2 cellular contexts compared by ENCODE assay signal in the genomic region with DNA sequence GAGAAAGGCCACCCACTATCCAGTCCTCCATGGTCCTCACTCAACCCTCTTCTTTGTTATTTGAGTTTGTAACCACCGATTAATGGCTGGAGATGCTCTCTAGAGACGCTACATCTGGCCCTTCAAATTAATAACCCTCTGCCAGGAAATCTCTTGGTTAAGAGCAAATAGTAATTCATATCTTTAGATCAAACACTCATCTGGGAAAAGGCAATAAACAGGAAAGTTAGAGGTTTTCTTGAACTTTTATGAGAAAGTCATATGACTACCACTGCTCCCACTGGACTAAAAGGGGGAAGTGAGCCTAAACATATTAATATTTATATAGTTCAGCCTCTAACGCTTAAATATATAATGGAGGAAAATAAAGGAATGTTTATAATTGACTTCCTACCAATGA.
TF ChIP-seq lines count a peak whose summit lies in the region.

No MANE protein-coding gene starts in this region.

TF ChIP-seq in GM23338, 12 proteins besides CTCF, POLR2A, EP300 and RAD21 (continues in another document):
- TF ChIP-seq ZNF331 (CRISPR knock-in tag; IDR thresholded peaks at IDR 0.05; ENCODE audit: low read depth) = no peak
- TF ChIP-seq, protein P1, sequence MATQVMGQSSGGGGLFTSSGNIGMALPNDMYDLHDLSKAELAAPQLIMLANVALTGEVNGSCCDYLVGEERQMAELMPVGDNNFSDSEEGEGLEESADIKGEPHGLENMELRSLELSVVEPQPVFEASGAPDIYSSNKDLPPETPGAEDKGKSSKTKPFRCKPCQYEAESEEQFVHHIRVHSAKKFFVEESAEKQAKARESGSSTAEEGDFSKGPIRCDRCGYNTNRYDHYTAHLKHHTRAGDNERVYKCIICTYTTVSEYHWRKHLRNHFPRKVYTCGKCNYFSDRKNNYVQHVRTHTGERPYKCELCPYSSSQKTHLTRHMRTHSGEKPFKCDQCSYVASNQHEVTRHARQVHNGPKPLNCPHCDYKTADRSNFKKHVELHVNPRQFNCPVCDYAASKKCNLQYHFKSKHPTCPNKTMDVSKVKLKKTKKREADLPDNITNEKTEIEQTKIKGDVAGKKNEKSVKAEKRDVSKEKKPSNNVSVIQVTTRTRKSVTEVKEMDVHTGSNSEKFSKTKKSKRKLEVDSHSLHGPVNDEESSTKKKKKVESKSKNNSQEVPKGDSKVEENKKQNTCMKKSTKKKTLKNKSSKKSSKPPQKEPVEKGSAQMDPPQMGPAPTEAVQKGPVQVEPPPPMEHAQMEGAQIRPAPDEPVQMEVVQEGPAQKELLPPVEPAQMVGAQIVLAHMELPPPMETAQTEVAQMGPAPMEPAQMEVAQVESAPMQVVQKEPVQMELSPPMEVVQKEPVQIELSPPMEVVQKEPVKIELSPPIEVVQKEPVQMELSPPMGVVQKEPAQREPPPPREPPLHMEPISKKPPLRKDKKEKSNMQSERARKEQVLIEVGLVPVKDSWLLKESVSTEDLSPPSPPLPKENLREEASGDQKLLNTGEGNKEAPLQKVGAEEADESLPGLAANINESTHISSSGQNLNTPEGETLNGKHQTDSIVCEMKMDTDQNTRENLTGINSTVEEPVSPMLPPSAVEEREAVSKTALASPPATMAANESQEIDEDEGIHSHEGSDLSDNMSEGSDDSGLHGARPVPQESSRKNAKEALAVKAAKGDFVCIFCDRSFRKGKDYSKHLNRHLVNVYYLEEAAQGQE (IDR thresholded peaks at IDR 0.05; ENCODE audit: unreplicated experiment) = no peak
- TF ChIP-seq, protein P2, sequence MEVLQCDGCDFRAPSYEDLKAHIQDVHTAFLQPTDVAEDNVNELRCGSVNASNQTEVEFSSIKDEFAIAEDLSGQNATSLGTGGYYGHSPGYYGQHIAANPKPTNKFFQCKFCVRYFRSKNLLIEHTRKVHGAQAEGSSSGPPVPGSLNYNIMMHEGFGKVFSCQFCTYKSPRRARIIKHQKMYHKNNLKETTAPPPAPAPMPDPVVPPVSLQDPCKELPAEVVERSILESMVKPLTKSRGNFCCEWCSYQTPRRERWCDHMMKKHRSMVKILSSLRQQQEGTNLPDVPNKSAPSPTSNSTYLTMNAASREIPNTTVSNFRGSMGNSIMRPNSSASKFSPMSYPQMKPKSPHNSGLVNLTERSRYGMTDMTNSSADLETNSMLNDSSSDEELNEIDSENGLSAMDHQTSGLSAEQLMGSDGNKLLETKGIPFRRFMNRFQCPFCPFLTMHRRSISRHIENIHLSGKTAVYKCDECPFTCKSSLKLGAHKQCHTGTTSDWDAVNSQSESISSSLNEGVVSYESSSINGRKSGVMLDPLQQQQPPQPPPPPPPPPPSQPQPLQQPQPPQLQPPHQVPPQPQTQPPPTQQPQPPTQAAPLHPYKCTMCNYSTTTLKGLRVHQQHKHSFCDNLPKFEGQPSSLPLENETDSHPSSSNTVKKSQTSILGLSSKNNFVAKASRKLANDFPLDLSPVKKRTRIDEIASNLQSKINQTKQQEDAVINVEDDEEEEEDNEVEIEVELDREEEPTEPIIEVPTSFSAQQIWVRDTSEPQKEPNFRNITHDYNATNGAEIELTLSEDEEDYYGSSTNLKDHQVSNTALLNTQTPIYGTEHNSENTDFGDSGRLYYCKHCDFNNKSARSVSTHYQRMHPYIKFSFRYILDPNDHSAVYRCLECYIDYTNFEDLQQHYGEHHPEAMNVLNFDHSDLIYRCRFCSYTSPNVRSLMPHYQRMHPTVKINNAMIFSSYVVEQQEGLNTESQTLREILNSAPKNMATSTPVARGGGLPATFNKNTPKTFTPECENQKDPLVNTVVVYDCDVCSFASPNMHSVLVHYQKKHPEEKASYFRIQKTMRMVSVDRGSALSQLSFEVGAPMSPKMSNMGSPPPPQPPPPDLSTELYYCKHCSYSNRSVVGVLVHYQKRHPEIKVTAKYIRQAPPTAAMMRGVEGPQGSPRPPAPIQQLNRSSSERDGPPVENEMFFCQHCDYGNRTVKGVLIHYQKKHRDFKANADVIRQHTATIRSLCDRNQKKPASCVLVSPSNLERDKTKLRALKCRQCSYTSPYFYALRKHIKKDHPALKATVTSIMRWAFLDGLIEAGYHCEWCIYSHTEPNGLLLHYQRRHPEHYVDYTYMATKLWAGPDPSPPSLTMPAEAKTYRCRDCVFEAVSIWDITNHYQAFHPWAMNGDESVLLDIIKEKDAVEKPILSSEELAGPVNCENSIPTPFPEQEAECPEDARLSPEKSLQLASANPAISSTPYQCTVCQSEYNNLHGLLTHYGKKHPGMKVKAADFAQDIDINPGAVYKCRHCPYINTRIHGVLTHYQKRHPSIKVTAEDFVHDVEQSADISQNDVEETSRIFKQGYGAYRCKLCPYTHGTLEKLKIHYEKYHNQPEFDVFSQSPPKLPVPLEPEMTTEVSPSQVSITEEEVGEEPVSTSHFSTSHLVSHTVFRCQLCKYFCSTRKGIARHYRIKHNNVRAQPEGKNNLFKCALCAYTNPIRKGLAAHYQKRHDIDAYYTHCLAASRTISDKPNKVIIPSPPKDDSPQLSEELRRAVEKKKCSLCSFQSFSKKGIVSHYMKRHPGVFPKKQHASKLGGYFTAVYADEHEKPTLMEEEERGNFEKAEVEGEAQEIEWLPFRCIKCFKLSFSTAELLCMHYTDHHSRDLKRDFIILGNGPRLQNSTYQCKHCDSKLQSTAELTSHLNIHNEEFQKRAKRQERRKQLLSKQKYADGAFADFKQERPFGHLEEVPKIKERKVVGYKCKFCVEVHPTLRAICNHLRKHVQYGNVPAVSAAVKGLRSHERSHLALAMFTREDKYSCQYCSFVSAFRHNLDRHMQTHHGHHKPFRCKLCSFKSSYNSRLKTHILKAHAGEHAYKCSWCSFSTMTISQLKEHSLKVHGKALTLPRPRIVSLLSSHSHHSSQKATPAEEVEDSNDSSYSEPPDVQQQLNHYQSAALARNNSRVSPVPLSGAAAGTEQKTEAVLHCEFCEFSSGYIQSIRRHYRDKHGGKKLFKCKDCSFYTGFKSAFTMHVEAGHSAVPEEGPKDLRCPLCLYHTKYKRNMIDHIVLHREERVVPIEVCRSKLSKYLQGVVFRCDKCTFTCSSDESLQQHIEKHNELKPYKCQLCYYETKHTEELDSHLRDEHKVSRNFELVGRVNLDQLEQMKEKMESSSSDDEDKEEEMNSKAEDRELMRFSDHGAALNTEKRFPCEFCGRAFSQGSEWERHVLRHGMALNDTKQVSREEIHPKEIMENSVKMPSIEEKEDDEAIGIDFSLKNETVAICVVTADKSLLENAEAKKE (CRISPR knock-in tag; IDR thresholded peaks at IDR 0.05) = no peak
- no peak for TF ChIP-seq EZH2phosphoT487 (IDR thresholded peaks at IDR 0.05; ENCODE audit: unreplicated experiment)
- no peak for TF ChIP-seq POLR2AphosphoS5 (IDR thresholded peaks at IDR 0.05; ENCODE audit: low read depth)
- no peak for TF ChIP-seq EZH2 (IDR thresholded peaks at IDR 0.05; ENCODE audit: low read depth, unreplicated experiment)
- no peak for TF ChIP-seq CREB1 (CRISPR knock-in tag; IDR thresholded peaks at IDR 0.05; ENCODE audit: low read depth)
- TF ChIP-seq, protein P3, sequence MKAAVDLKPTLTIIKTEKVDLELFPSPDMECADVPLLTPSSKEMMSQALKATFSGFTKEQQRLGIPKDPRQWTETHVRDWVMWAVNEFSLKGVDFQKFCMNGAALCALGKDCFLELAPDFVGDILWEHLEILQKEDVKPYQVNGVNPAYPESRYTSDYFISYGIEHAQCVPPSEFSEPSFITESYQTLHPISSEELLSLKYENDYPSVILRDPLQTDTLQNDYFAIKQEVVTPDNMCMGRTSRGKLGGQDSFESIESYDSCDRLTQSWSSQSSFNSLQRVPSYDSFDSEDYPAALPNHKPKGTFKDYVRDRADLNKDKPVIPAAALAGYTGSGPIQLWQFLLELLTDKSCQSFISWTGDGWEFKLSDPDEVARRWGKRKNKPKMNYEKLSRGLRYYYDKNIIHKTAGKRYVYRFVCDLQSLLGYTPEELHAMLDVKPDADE (IDR thresholded peaks at IDR 0.05) = no peak
- TF ChIP-seq STAT1 (IDR thresholded peaks at IDR 0.05; ENCODE audit: unreplicated experiment) = no peak
- TF ChIP-seq JUNB (IDR thresholded peaks at IDR 0.05; ENCODE audit: unreplicated experiment) = no peak

TF ChIP-seq in GM12878, 131 proteins besides CTCF, POLR2A, EP300 and RAD21:
- no peak for TF ChIP-seq IKZF1 (conservative IDR thresholded peaks at IDR 0.05)
- TF ChIP-seq HDAC6 (IDR thresholded peaks at IDR 0.05; ENCODE audit: unreplicated experiment) = no peak
- TF ChIP-seq ZNF622 (IDR thresholded peaks at IDR 0.05) = no peak
- TF ChIP-seq RAD51 (IDR thresholded peaks at IDR 0.05) = 0 out of 2 replicates have a peak, but pooled peaks have one; percentile 17
